Comparison of ENCODE assay signal across 8 cellular contexts in the genomic region with DNA sequence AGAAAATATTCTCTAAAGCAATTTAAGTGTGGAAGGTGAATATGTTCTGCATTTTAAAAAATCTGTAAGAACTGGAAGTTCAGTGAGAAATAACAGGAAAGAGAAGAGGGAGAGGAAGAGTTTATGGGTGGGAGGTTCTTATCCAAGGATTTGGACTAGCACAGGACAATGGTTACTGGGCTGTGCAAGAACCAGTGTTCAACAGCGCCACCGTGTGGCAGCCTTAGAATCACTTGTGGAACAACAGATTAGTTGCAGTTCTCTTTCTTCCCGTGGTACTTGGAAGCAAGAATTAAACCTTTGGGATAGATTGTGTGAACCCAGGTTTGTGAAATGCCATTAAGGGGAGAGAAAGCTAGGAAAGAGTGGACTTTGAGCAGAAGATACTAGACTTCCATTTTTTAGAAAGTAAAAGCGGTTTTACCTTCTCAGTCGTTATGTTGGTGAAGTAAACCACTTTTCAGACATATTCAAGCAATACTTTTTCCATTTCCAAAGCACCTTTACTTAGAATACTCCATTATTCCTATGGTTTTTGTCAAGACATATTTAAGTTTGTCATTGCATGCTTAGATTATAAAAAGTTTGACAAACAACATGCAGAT.
DNase-seq lines count a peak whose midpoint lies in the region; ATAC-seq, FAIRE-seq and TF ChIP-seq lines count a peak whose summit lies in the region.

No MANE protein-coding gene starts in this region.

- TF ChIP-seq RAD21 in H1 (IDR thresholded peaks at IDR 0.05 in 1 of 2, conservative IDR thresholded peaks at IDR 0.05 in 1 of 2; ENCODE audit: low read depth in 2 of 2, low read length in 2 of 2), result peak; percentile 75 to 78

- no peak overlapping the region for H3K18ac ChIP-seq in H1 (ENCODE audit: extremely low read depth, low read length)

- 50 to 54% methylated on average over 5 of the region's 5 CpGs for WGBS in heart right ventricle, 2 donors
- 56% methylated on average over 5 of the region's 5 CpGs; no CpG with 5 or more reads in 1 of the 2 experiments for WGBS in H1 (ENCODE audit: extremely low coverage in 1 of 2, insufficient coverage in 1 of 2, insufficient read length in 1 of 2, insufficient replicate concordance in 2 of 2, low coverage in 1 of 2, low lambda C conversion rate in 2 of 2, missing lambda C conversion rate in 1 of 2), 2 experiments
- 54% methylated on average over 5 of the region's 5 CpGs for WGBS in prostate gland

- H3K9ac ChIP-seq in H1 (replicated peaks in 1 of 4; ENCODE audit: extremely low read depth in 1 of 4, low read depth in 3 of 4, low read length in 3 of 4), result no peak overlapping the region

- no peak overlapping the region for H4K5ac ChIP-seq in H1 (ENCODE audit: insufficient read length, low read depth, low read length)

- H4K8ac ChIP-seq in H1 (ENCODE audit: extremely low read depth, insufficient read depth, low read length), result no peak overlapping the region

- no peaks in the 10 kb centered on the region for H3K79me2 ChIP-seq in H1 (ENCODE audit: control insufficient read depth in 1 of 2, insufficient read depth in 2 of 2, low read length in 2 of 2)

- no peaks in the 10 kb centered on the region for H4K20me1 ChIP-seq in H1 (replicated peaks in 1 of 2; ENCODE audit: control insufficient read depth in 1 of 2, insufficient read depth in 2 of 2, low read length in 2 of 2)

- H3K27ac ChIP-seq in heart right ventricle (no peak overlapping the region), right atrium auricular region (no peak overlapping the region), H1 (ENCODE audit: low read depth, low read length) (no peak overlapping the region), prostate gland (no peak overlapping the region)

- no peak overlapping the region for H2AK5ac ChIP-seq in H1 (ENCODE audit: low read depth, low read length)

- H3K4me3 ChIP-seq in heart right ventricle (no peak overlapping the region), right atrium auricular region (no peak overlapping the region), H1 (ENCODE audit: extremely low read depth in 1 of 4, insufficient read depth in 2 of 4, low read depth in 3 of 4, low read length in 4 of 4) (no peak overlapping the region), prostate gland (no peak overlapping the region)

- H3K4me2 ChIP-seq in H1 (ENCODE audit: insufficient read depth in 1 of 2, low read depth in 2 of 2, low read length in 2 of 2), result no peak overlapping the region

- POLR2A ChIA-PET in H1 (lab: Charles Lee; ENCODE audit: partially characterized antibody), result no interaction called here

- H3K14ac ChIP-seq in H1 (ENCODE audit: insufficient read length), result no peak overlapping the region

- TF ChIP-seq EP300 in H1 (IDR thresholded peaks at IDR 0.05; ENCODE audit: borderline replicate concordance in 1 of 2, low read depth in 2 of 2, low read length in 2 of 2), result no peak

- H3K36me3 ChIP-seq in heart right ventricle (no peaks in the 10 kb centered on the region), right atrium auricular region (no peaks in the 10 kb centered on the region), H1 (ENCODE audit: control insufficient read depth in 2 of 4, insufficient read depth in 4 of 4, low read length in 3 of 4) (no peaks in the 10 kb centered on the region; a peak in 1 of 8 replicates), prostate gland (no peaks in the 10 kb centered on the region)

- no peak overlapping the region for H2BK12ac ChIP-seq in H1 (ENCODE audit: low read depth, low read length)

- H3K23ac ChIP-seq in H1 (ENCODE audit: insufficient read length), result no peak overlapping the region

- no peaks in the 10 kb centered on the region for H3K23me2 ChIP-seq in H1 (ENCODE audit: low read depth, low read length)

- CTCF ChIA-PET in H1 (lab: Charles Lee; ENCODE audit: partially characterized antibody), result interaction anchor here (0.8 to 4.5 kb wide), 11 partner anchors 13 to 517 kb away, joined by 3 to 25 read pairs (median 3); no protein-coding TSS in a partner anchor

- H2BK120ac ChIP-seq in H1 (replicated peaks; ENCODE audit: low read depth, low read length), result no peak overlapping the region

- no peak for TF ChIP-seq POLR2A in H1 (IDR thresholded peaks at IDR 0.05; ENCODE audit: control extremely low read depth in 1 of 2, low read depth in 2 of 2, low read length in 2 of 2)
- TF ChIP-seq POLR2A in prostate gland (IDR thresholded peaks at IDR 0.05), result no peak

- H3K4me1 ChIP-seq in heart right ventricle (no peaks in the 10 kb centered on the region), right atrium auricular region (no peaks in the 10 kb centered on the region), H1 (replicated peaks in 1 of 4; ENCODE audit: control insufficient read depth in 3 of 4, insufficient read depth in 4 of 4, low read length in 3 of 4) (peaks cover 0 to 5% (median 1%) of the 10 kb centered on the region in 4 experiments; a peak in 2 of 7 replicates), prostate gland (replicated peaks) (no peaks in the 10 kb centered on the region)

- H3K79me1 ChIP-seq in H1 (ENCODE audit: low read depth, low read length), result no peaks in the 10 kb centered on the region

- no peak overlapping the region for H2BK20ac ChIP-seq in H1 (ENCODE audit: low read length)

- no peak overlapping the region for H3K4ac ChIP-seq in H1 (replicated peaks; ENCODE audit: insufficient read length, low read depth, low read length)

- peak in 8 of 9 donors; percentile 7 to 40 (median 29) for TF ChIP-seq CTCF in heart right ventricle (IDR thresholded peaks at IDR 0.05)
- peak in 1 of 2 donors; percentile 45 for TF ChIP-seq CTCF in right atrium auricular region (IDR thresholded peaks at IDR 0.05)
- peak; percentile 65 to 81 (median 76) for TF ChIP-seq CTCF in H1 (IDR thresholded peaks at IDR 0.05; ENCODE audit: control extremely low read depth in 1 of 3, insufficient read depth in 1 of 3, low read depth in 1 of 3, low read length in 3 of 3)
- TF ChIP-seq CTCF in prostate gland (IDR thresholded peaks at IDR 0.05), result peak in 1 of 4 experiments; percentile 29

- H3K9me3 ChIP-seq in heart right ventricle, result peaks cover 0 to 55% (median 30%) of the 10 kb centered on the region in 11 donors
- peaks cover 3 to 41% of the 10 kb centered on the region in 2 donors for H3K9me3 ChIP-seq in right atrium auricular region
- peaks cover 7 to 10% of the 10 kb centered on the region in 2 experiments; a peak in 3 of 4 replicates for H3K9me3 ChIP-seq in H1 (ENCODE audit: insufficient read depth in 2 of 2, low read depth in 1 of 2, low read length in 1 of 2)
- H3K9me3 ChIP-seq in prostate gland, result no peaks in the 10 kb centered on the region

- no peaks in the 10 kb centered on the region for H3K27me3 ChIP-seq in heart right ventricle
- no peaks in the 10 kb centered on the region for H3K27me3 ChIP-seq in right atrium auricular region
- no peaks in the 10 kb centered on the region for H3K27me3 ChIP-seq in H1 (replicated peaks in 1 of 4; ENCODE audit: control insufficient read depth in 3 of 4, extremely low read depth in 1 of 4, insufficient read depth in 3 of 4, low read length in 3 of 4)
- no peaks in the 10 kb centered on the region for H3K27me3 ChIP-seq in prostate gland (replicated peaks; ENCODE audit: insufficient read depth)

- no peak overlapping the region for H2BK5ac ChIP-seq in H1 (ENCODE audit: low read depth, low read length)

- no peak overlapping the region for H4K91ac ChIP-seq in H1 (replicated peaks; ENCODE audit: insufficient read length, low read length)

- DNase-seq in heart right ventricle, result no peak
- DNase-seq in right atrium auricular region (ENCODE audit: low spot score), result no peak
- peak; percentile 19 for DNase-seq in OCI-M2 (lab: John Stamatoyannopoulos, UW; ENCODE audit: unreplicated experiment)
- DNase-seq in H1 (ENCODE audit: low read depth in 1 of 2, low spot score in 2 of 2), result peak; percentile 58 to 90
- DNase-seq in stimulated activated CD4-positive, alpha-beta T cell treated with anti-CD3 and anti-CD28 coated beads, Interleukin-4, amount 100 ng/mL, for 24 hours, result peak; percentile 11
- no peak for DNase-seq in prostate gland (ENCODE audit: low spot score)

- intact Hi-C loops in heart right ventricle (cut with DNase I) (no loop called here), prostate gland (cut with DNase I) (no loop called here)

- no peak overlapping the region for H3K56ac ChIP-seq in H1 (replicated peaks; ENCODE audit: insufficient read length, low read depth, low read length)

- peak; percentile 81 for FAIRE-seq in H1 (lab: Jason Lieb, UNC)

- ATAC-seq in heart right ventricle (no peak), GM18511 (IDR thresholded peaks at IDR 0.05; ENCODE audit: unreplicated experiment) (no peak), GM19452 (IDR thresholded peaks at IDR 0.05; ENCODE audit: unreplicated experiment) (no peak)

- H2BK15ac ChIP-seq in H1 (ENCODE audit: low read length), result no peak overlapping the region

- H2AFZ ChIP-seq in H1 (ENCODE audit: low read length), result no peak overlapping the region

TF ChIP-seq in H1, 55 proteins besides CTCF, POLR2A, EP300 and RAD21:
- TF ChIP-seq SP1 (IDR thresholded peaks at IDR 0.05; ENCODE audit: low read depth, low read length) (no peak), TCF12 (IDR thresholded peaks at IDR 0.05; ENCODE audit: low read depth, low read length) (0 out of 2 replicates have a peak, but pooled peaks have one; percentile 17)

Comparison
In these comparisons a context has a peak if more than half of its experiments do, and no peak if none do; other contexts are left out.
1. DNase-seq: peak in OCI-M2 (single experiment), H1 (2 of 2) and stimulated activated CD4-positive, alpha-beta T cell treated with anti-CD3 and anti-CD28 coated beads, Interleukin-4, amount 100 ng/mL, for 24 hours (single experiment); none in heart right ventricle (0 of 2), right atrium auricular region (single experiment) and prostate gland (single experiment).